In the genomic region with DNA sequence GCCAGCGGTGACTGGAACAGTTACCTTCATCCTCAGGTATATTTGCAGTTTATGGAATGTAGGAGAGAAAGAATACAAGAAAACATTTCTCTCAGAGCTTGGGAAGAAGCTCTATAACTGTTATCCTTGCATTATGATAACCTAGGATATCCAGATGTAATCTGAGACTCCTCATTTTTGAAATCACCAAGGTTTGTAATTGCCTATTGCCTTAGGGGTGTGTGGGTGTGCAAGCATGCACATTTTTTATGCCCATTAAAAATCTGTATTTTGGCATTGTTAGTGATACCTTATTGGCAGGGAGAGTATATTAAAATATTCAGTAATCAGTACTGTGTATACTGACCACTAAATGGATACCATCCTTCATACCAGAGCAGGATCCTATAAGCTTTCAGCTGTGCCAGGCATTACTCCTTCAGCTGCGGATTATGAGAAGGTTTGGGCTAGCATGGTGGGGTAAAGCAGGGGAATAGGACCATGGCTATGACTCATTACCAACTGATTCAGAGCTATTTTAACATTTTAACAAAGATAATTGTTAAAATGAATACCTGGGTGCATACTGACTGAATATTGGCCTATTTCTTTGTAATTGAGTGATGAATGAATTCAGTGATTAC, we compare ENCODE assay signal across 2 cellular contexts.
TF ChIP-seq lines count a peak whose summit lies in the region.

No MANE protein-coding gene starts in this region.

TF ChIP-seq in GM12878, 131 proteins besides CTCF, POLR2A, EP300 and RAD21:
- TF ChIP-seq, protein P1, sequence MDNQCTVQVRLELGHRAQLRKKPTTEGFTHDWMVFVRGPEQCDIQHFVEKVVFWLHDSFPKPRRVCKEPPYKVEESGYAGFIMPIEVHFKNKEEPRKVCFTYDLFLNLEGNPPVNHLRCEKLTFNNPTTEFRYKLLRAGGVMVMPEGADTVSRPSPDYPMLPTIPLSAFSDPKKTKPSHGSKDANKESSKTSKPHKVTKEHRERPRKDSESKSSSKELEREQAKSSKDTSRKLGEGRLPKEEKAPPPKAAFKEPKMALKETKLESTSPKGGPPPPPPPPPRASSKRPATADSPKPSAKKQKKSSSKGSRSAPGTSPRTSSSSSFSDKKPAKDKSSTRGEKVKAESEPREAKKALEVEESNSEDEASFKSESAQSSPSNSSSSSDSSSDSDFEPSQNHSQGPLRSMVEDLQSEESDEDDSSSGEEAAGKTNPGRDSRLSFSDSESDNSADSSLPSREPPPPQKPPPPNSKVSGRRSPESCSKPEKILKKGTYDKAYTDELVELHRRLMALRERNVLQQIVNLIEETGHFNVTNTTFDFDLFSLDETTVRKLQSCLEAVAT (IDR thresholded peaks at IDR 0.05), result no peak
- no peak for TF ChIP-seq YY1 (IDR thresholded peaks at IDR 0.05; ENCODE audit: low read depth, low read length)
- TF ChIP-seq, protein P2, sequence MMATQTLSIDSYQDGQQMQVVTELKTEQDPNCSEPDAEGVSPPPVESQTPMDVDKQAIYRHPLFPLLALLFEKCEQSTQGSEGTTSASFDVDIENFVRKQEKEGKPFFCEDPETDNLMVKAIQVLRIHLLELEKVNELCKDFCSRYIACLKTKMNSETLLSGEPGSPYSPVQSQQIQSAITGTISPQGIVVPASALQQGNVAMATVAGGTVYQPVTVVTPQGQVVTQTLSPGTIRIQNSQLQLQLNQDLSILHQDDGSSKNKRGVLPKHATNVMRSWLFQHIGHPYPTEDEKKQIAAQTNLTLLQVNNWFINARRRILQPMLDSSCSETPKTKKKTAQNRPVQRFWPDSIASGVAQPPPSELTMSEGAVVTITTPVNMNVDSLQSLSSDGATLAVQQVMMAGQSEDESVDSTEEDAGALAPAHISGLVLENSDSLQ (IDR thresholded peaks at IDR 0.05), result no peak
- no peak for TF ChIP-seq SIN3A (IDR thresholded peaks at IDR 0.05; ENCODE audit: low read depth, low read length)
- TF ChIP-seq SREBF2 (IDR thresholded peaks at IDR 0.05; ENCODE audit: low read length), result no peak
- TF ChIP-seq CHD1 (IDR thresholded peaks at IDR 0.05; ENCODE audit: low read depth, low read length), result no peak
- TF ChIP-seq BRCA1 (IDR thresholded peaks at IDR 0.05; ENCODE audit: low read depth, low read length), result no peak
- TF ChIP-seq, protein P3, sequence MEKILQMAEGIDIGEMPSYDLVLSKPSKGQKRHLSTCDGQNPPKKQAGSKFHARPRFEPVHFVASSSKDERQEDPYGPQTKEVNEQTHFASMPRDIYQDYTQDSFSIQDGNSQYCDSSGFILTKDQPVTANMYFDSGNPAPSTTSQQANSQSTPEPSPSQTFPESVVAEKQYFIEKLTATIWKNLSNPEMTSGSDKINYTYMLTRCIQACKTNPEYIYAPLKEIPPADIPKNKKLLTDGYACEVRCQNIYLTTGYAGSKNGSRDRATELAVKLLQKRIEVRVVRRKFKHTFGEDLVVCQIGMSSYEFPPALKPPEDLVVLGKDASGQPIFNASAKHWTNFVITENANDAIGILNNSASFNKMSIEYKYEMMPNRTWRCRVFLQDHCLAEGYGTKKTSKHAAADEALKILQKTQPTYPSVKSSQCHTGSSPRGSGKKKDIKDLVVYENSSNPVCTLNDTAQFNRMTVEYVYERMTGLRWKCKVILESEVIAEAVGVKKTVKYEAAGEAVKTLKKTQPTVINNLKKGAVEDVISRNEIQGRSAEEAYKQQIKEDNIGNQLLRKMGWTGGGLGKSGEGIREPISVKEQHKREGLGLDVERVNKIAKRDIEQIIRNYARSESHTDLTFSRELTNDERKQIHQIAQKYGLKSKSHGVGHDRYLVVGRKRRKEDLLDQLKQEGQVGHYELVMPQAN (conservative IDR thresholded peaks at IDR 0.05), result no peak
- TF ChIP-seq, protein P4, sequence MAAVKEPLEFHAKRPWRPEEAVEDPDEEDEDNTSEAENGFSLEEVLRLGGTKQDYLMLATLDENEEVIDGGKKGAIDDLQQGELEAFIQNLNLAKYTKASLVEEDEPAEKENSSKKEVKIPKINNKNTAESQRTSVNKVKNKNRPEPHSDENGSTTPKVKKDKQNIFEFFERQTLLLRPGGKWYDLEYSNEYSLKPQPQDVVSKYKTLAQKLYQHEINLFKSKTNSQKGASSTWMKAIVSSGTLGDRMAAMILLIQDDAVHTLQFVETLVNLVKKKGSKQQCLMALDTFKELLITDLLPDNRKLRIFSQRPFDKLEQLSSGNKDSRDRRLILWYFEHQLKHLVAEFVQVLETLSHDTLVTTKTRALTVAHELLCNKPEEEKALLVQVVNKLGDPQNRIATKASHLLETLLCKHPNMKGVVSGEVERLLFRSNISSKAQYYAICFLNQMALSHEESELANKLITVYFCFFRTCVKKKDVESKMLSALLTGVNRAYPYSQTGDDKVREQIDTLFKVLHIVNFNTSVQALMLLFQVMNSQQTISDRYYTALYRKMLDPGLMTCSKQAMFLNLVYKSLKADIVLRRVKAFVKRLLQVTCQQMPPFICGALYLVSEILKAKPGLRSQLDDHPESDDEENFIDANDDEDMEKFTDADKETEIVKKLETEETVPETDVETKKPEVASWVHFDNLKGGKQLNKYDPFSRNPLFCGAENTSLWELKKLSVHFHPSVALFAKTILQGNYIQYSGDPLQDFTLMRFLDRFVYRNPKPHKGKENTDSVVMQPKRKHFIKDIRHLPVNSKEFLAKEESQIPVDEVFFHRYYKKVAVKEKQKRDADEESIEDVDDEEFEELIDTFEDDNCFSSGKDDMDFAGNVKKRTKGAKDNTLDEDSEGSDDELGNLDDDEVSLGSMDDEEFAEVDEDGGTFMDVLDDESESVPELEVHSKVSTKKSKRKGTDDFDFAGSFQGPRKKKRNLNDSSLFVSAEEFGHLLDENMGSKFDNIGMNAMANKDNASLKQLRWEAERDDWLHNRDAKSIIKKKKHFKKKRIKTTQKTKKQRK (IDR thresholded peaks at IDR 0.05; ENCODE audit: low read depth, low read length), result no peak
- TF ChIP-seq RAD51 (IDR thresholded peaks at IDR 0.05), result no peak
- TF ChIP-seq RBBP5 (conservative IDR thresholded peaks at IDR 0.05), result no peak
- no peak for TF ChIP-seq TARDBP (IDR thresholded peaks at IDR 0.05; ENCODE audit: borderline replicate concordance)
- TF ChIP-seq TAF1 (IDR thresholded peaks at IDR 0.05; ENCODE audit: borderline replicate concordance, low read depth, low read length), result no peak

TF ChIP-seq in HepG2, 621 proteins besides CTCF, POLR2A, EP300 and RAD21:
- TF ChIP-seq ZNF230 (CRISPR knock-in tag; IDR thresholded peaks at IDR 0.05), result no peak
- TF ChIP-seq, protein P5, sequence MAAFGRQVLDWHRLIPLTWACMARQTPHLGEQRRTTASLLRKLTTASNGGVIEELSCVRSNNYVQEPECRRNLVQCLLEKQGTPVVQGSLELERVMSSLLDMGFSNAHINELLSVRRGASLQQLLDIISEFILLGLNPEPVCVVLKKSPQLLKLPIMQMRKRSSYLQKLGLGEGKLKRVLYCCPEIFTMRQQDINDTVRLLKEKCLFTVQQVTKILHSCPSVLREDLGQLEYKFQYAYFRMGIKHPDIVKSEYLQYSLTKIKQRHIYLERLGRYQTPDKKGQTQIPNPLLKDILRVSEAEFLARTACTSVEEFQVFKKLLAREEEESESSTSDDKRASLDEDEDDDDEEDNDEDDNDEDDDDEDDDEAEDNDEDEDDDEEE (CRISPR knock-in tag; IDR thresholded peaks at IDR 0.05), result no peak
- TF ChIP-seq, protein P6, sequence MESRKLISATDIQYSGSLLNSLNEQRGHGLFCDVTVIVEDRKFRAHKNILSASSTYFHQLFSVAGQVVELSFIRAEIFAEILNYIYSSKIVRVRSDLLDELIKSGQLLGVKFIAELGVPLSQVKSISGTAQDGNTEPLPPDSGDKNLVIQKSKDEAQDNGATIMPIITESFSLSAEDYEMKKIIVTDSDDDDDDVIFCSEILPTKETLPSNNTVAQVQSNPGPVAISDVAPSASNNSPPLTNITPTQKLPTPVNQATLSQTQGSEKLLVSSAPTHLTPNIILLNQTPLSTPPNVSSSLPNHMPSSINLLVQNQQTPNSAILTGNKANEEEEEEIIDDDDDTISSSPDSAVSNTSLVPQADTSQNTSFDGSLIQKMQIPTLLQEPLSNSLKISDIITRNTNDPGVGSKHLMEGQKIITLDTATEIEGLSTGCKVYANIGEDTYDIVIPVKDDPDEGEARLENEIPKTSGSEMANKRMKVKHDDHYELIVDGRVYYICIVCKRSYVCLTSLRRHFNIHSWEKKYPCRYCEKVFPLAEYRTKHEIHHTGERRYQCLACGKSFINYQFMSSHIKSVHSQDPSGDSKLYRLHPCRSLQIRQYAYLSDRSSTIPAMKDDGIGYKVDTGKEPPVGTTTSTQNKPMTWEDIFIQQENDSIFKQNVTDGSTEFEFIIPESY (CRISPR knock-in tag; IDR thresholded peaks at IDR 0.05), result peak; percentile 26; the same call in 1 of the 2 replicates
